8 cellular contexts compared by ENCODE assay signal in genomic region chr3:185825379-185825638, GRCh38. TPM values are rescaled to one million over a fixed set of nuclear protein-coding genes. Genes with fewer than 3 reads are reported as not detected.
DNase-seq lines count a peak whose midpoint lies in the region; ATAC-seq and TF ChIP-seq lines count a peak whose summit lies in the region.

No MANE protein-coding gene starts in this region.

- peak overlapping the region; percentile 93 for H3K4me3 Mint-ChIP-seq in neural crest cell

- H3K9me3 Mint-ChIP-seq in neural crest cell: no peaks in the 10 kb centered on the region

- H3K36me3 Mint-ChIP-seq in neural crest cell (ENCODE audit: low read depth): peaks cover 28% of the 10 kb centered on the region

- H3K4me1 Mint-ChIP-seq in neural crest cell: peaks cover 41% of the 10 kb centered on the region

- no peaks in the 10 kb centered on the region for H3K36me3 ChIP-seq in GM06990 (ENCODE audit: control insufficient read depth, insufficient read depth, low read length)

- ATAC-seq in GM19467 (IDR thresholded peaks at IDR 0.05; ENCODE audit: unreplicated experiment) (no peak), HG03039 (IDR thresholded peaks at IDR 0.05; ENCODE audit: unreplicated experiment) (no peak)

- no peaks in the 10 kb centered on the region; the same call in 1 of the 2 replicates for H3K27me3 ChIP-seq in GM06990 (replicated peaks; ENCODE audit: control insufficient read depth, insufficient read depth, low read length)
- H3K27me3 ChIP-seq in HL-60 (ENCODE audit: insufficient read depth, poor library complexity, severe bottlenecking): peaks cover 68% of the 10 kb centered on the region

- H3K27ac ChIP-seq in HL-60 (replicated peaks) (no peak overlapping the region), coronary artery (peak overlapping the region in 1 of 2 donors; percentile 79)

- H3K27me3 Mint-ChIP-seq in neural crest cell (ENCODE audit: low read depth): peaks cover 5% of the 10 kb centered on the region

- no peak for DNase-seq in GM06990 (ENCODE audit: extremely low read depth, insufficient read length)
- DNase-seq in HL-60 (ENCODE audit: low read depth in 1 of 2, low spot score in 1 of 2): no peak
- DNase-seq in coronary artery (ENCODE audit: low spot score): no peak
- no peak for DNase-seq in neural crest cell (ENCODE audit: low read depth, low spot score)
- no peak for DNase-seq in activated effector memory CD4-positive, alpha-beta T cell treated with Interleukin-2 at 50 U/mL for 16 hours
- DNase-seq in NCI-H2029 treated with DMSO at 0.1 percent for 48 hours (lab: John Stamatoyannopoulos, UW): no peak

- H3K4me3 ChIP-seq in GM06990 (replicated peaks; ENCODE audit: low read depth, low read length) (peak overlapping the region; percentile 48), HL-60 (replicated peaks; ENCODE audit: insufficient read depth, low read length) (peak overlapping the region; percentile 54), coronary artery (peak overlapping the region; percentile 71)

- peak overlapping the region; percentile 86 for H3K27ac Mint-ChIP-seq in neural crest cell (ENCODE audit: unreplicated experiment)

- TF ChIP-seq CTCF in GM06990 (IDR thresholded peaks at IDR 0.05; ENCODE audit: insufficient read depth, low read length, poor library complexity, severe bottlenecking) (no peak), HL-60 (IDR thresholded peaks at IDR 0.05; ENCODE audit: insufficient read depth, low read length) (no peak), coronary artery (IDR thresholded peaks at IDR 0.05) (no peak), neural crest cell (conservative IDR thresholded peaks at IDR 0.05) (no peak)

RNA-seq across cellular contexts. Expression of gene IGF2BP2, which starts 0.5 kb away (rescaled TPM):
- 141 and 144 TPM in 2 replicates for total RNA-seq in neural crest cell
